Comparison of ENCODE assay signal across 8 cellular contexts in the genomic region with DNA sequence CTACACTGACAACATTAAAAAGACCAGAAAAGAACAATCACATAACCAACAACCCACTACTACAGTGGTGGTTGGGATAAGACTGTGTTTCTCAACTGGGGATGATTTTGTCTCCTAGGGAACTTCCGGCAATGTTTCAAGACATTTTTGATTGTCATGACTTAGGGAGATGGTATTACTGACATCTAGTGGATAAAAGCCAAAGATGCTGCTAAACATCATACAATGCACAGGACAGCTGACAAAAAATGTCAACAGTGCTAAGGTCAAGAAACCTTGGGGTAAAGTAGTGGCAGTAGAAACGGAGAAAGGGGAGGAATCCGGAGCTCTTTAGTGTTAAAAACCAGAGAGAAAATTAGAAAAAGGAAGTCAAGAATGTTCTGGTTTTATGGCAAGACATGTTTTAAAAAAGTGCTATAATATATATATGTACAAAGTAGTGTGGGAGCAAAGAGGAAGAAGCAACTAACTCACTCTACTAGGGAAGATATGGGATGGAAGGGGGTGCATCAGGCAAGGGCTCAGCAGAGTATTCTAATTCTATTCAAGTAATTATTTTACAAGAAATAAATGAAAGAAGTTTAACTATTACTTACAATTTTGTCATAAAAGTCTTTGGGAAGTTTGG. TPM values are rescaled to one million over a fixed set of nuclear protein-coding genes. Genes with fewer than 3 reads are reported as not detected.
A peak's percentile ranks its signal among the peaks of the same experiment; 100 is the strongest.
DNase-seq lines count a peak whose midpoint lies in the region; ATAC-seq, FAIRE-seq and TF ChIP-seq lines count a peak whose summit lies in the region.

No MANE protein-coding gene starts in this region.

- H3K4me1 Mint-ChIP-seq in activated naive CD8-positive, alpha-beta T cell treated with anti-CD3 and anti-CD28 coated beads, Interleukin-2, amount 50 U/mL, for 24 hours: peaks cover 2% of the 10 kb centered on the region
- peaks cover 4% of the 10 kb centered on the region for H3K4me1 Mint-ChIP-seq in memory B cell
- no peaks in the 10 kb centered on the region for H3K4me1 Mint-ChIP-seq in stimulated activated effector memory CD8-positive, alpha-beta T cell treated with anti-CD3 and anti-CD28 coated beads, Interleukin-12 subunit alpha, Interleukin-12 subunit beta, amount 100 ng/mL, for 72 hours

- no peaks in the 10 kb centered on the region for H3K9me3 ChIP-seq in Peyer's patch

- peaks cover 36% of the 10 kb centered on the region for H3K36me3 Mint-ChIP-seq in activated naive CD8-positive, alpha-beta T cell treated with anti-CD3 and anti-CD28 coated beads, Interleukin-2, amount 50 U/mL, for 24 hours (ENCODE audit: low read depth)
- H3K36me3 Mint-ChIP-seq in memory B cell: peaks cover 21% of the 10 kb centered on the region
- H3K36me3 Mint-ChIP-seq in stimulated activated effector memory CD8-positive, alpha-beta T cell treated with anti-CD3 and anti-CD28 coated beads, Interleukin-12 subunit alpha, Interleukin-12 subunit beta, amount 100 ng/mL, for 72 hours: peaks cover 85% of the 10 kb centered on the region

- no peak for TF ChIP-seq POLR2A in Peyer's patch (IDR thresholded peaks at IDR 0.05)

- H3K27ac Mint-ChIP-seq in activated naive CD8-positive, alpha-beta T cell treated with anti-CD3 and anti-CD28 coated beads, Interleukin-2, amount 50 U/mL, for 24 hours: no peak overlapping the region
- peak overlapping the region; percentile 70 for H3K27ac Mint-ChIP-seq in memory B cell
- H3K27ac Mint-ChIP-seq in stimulated activated effector memory CD8-positive, alpha-beta T cell treated with anti-CD3 and anti-CD28 coated beads, Interleukin-12 subunit alpha, Interleukin-12 subunit beta, amount 100 ng/mL, for 72 hours: no peak overlapping the region

- FAIRE-seq in HTR-8/SVneo (lab: Jason Lieb, UNC): peak; percentile 52

- no peak overlapping the region for H3K4me3 Mint-ChIP-seq in activated naive CD8-positive, alpha-beta T cell treated with anti-CD3 and anti-CD28 coated beads, Interleukin-2, amount 50 U/mL, for 24 hours
- no peak overlapping the region for H3K4me3 Mint-ChIP-seq in memory B cell
- H3K4me3 Mint-ChIP-seq in stimulated activated effector memory CD8-positive, alpha-beta T cell treated with anti-CD3 and anti-CD28 coated beads, Interleukin-12 subunit alpha, Interleukin-12 subunit beta, amount 100 ng/mL, for 72 hours: no peak overlapping the region

- no peaks in the 10 kb centered on the region for H3K27me3 Mint-ChIP-seq in activated naive CD8-positive, alpha-beta T cell treated with anti-CD3 and anti-CD28 coated beads, Interleukin-2, amount 50 U/mL, for 24 hours
- no peaks in the 10 kb centered on the region for H3K27me3 Mint-ChIP-seq in memory B cell

- TF ChIP-seq CTCF in Peyer's patch (IDR thresholded peaks at IDR 0.05): peak in 3 of 6 experiments; percentile 30 to 43 (median 36)

- peak; percentile 72 for DNase-seq in EH (ENCODE audit: low read depth)
- peak; percentile 11 for DNase-seq in HTR-8/SVneo (ENCODE audit: insufficient read length, low spot score)
- DNase-seq in activated naive CD8-positive, alpha-beta T cell treated with anti-CD3 and anti-CD28 coated beads, Interleukin-2, amount 50 U/mL, for 24 hours: no peak
- no peak for DNase-seq in memory B cell (ENCODE audit: low spot score in 2 of 2)
- DNase-seq in Peyer's patch: no peak
- DNase-seq in activated gamma-delta T cell treated with Interleukin-2 at 50 U/mL for 16 hours: no peak
- no peak for DNase-seq in stimulated activated effector memory CD8-positive, alpha-beta T cell treated with anti-CD3 and anti-CD28 coated beads, Interleukin-12 subunit alpha, Interleukin-12 subunit beta, amount 100 ng/mL, for 72 hours (ENCODE audit: low spot score in 2 of 2)

- no peaks in the 10 kb centered on the region for H3K4me1 ChIP-seq in Peyer's patch

- peak; percentile 40 for ATAC-seq in activated naive CD8-positive, alpha-beta T cell treated with anti-CD3 and anti-CD28 coated beads, Interleukin-2, amount 50 U/mL, for 24 hours
- ATAC-seq in memory B cell (ENCODE audit: low read depth) (no peak), HG03378 (IDR thresholded peaks at IDR 0.05; ENCODE audit: unreplicated experiment) (no peak)
- ATAC-seq in stimulated activated effector memory CD8-positive, alpha-beta T cell treated with anti-CD3 and anti-CD28 coated beads, Interleukin-12 subunit alpha, Interleukin-12 subunit beta, amount 100 ng/mL, for 72 hours: no peak

- H3K9me3 Mint-ChIP-seq in activated naive CD8-positive, alpha-beta T cell treated with anti-CD3 and anti-CD28 coated beads, Interleukin-2, amount 50 U/mL, for 24 hours: no peaks in the 10 kb centered on the region
- H3K9me3 Mint-ChIP-seq in memory B cell: no peaks in the 10 kb centered on the region
- H3K9me3 Mint-ChIP-seq in stimulated activated effector memory CD8-positive, alpha-beta T cell treated with anti-CD3 and anti-CD28 coated beads, Interleukin-12 subunit alpha, Interleukin-12 subunit beta, amount 100 ng/mL, for 72 hours: no peaks in the 10 kb centered on the region

- H3K36me3 ChIP-seq in Peyer's patch: peaks cover 0 to 46% (median 0%) of the 10 kb centered on the region in 3 donors

- no peaks in the 10 kb centered on the region for H3K27me3 ChIP-seq in Peyer's patch

- no peak overlapping the region for H3K27ac ChIP-seq in Peyer's patch

- H3K4me3 ChIP-seq in Peyer's patch: no peak overlapping the region

RNA-seq across cellular contexts. Expression of gene CKAP5, which starts 37.2 kb away (rescaled TPM):
- 10 to 100 TPM; 23.8 to 75.1 (median 26.7) TPM for total RNA-seq in Peyer's patch

Comparison
In these comparisons a context has a peak if more than half of its experiments do, and no peak if none do; other contexts are left out.
1. DNase-seq: peak in EH (single experiment) and HTR-8/SVneo (single experiment); none in activated naive CD8-positive, alpha-beta T cell treated with anti-CD3 and anti-CD28 coated beads, Interleukin-2, amount 50 U/mL, for 24 hours (single experiment), memory B cell (0 of 2), Peyer's patch (0 of 3), activated gamma-delta T cell treated with Interleukin-2 at 50 U/mL for 16 hours (single experiment) and stimulated activated effector memory CD8-positive, alpha-beta T cell treated with anti-CD3 and anti-CD28 coated beads, Interleukin-12 subunit alpha, Interleukin-12 subunit beta, amount 100 ng/mL, for 72 hours (0 of 2).